12 cellular contexts compared by ENCODE assay signal in the genomic region with DNA sequence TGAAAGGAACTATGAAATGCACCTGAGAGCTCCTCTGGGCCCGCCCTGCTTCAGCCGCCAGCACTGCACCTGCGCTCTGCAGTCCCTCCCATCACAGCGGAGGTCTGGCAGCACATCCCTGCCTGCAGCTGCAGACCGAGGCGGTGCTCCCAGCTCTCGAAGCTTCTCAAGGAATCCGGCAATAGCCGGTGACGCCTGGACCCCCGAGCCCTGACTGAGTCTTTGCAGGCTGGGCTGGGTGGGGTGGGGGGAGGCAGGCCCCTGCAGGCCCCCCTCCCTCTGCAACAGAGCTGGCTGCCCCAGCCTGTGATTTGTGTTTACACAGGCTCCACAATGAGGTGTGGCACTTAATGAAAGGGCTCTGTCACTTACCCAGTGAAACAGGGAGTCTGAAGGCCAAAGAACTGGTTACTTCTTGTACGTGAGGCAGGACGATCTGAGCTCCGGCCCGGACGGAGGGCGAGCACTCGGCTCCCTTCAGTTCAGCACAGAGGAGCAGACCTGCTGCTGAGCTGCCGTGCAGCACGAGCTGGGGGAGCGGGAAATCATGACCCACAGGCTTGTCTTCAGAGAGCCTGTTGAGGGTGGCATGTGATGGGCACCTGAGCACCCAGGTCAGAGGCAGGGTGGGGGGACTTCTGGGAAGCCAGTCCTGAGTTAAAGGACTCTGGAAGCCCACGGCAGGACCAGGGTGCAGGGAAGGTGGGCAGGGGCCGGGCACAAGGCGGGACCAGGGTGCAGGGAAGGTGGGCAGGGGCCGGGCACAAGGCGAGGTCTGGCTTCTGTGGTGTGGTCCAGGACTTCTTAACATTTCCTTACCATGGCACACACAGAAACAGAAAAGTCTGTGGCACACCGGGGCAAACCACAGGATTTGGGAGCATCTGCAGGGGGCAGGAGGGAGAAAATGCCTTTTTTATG.
A peak's percentile ranks its signal among the peaks of the same experiment; 100 is the strongest.
DNase-seq lines count a peak whose midpoint lies in the region; TF ChIP-seq lines count a peak whose summit lies in the region.
"Had no signal": no experiment of that assay in that cellular context is flagged by ENCODE, and none has a peak within 500 bp of the region (broad histone marks: within the 10 kb centered on the region; RNA-seq: fewer than 3 reads in every experiment).

No MANE protein-coding gene starts in this region.

- no peak for TF ChIP-seq POLR2A in transverse colon (IDR thresholded peaks at IDR 0.05)

- TF ChIP-seq EP300 in transverse colon (IDR thresholded peaks at IDR 0.05; ENCODE audit: low read depth), result no peak

- H3K36me3 ChIP-seq in transverse colon, result no peaks in the 10 kb centered on the region

- H3K9me3 ChIP-seq in transverse colon, result no peaks in the 10 kb centered on the region

- 53 to 60% methylated on average over 1 to 25 of the region's 27 CpGs for WGBS in transverse colon (ENCODE audit: low coverage in 1 of 2), 2 donors

- no peaks in the 10 kb centered on the region for H3K27me3 ChIP-seq in transverse colon

- DNase-seq in NCI-H2227 (lab: John Stamatoyannopoulos, UW; ENCODE audit: unreplicated experiment), result peak; percentile 15
- DNase-seq in NCI-H2227 treated with DMSO at 0.1 percent for 48 hours (lab: John Stamatoyannopoulos, UW), result no peak
- DNase-seq in NCI-H510A treated with DMSO at 0.1 percent for 48 hours (lab: John Stamatoyannopoulos, UW), result peak; percentile 71
- DNase-seq in iPS-NIHi11 (ENCODE audit: low spot score), result peak; percentile 59
- peak; percentile 48 for DNase-seq in transverse colon
- no peak for DNase-seq in Ammon's horn (ENCODE audit: low spot score)
- no peak for DNase-seq in NCI-H1694 treated with DMSO at 0.1 percent for 48 hours (lab: John Stamatoyannopoulos, UW)
- no peak for DNase-seq in NOMO-1 (lab: John Stamatoyannopoulos, UW; ENCODE audit: unreplicated experiment in 2 of 2)
- DNase-seq: activated CD8-positive, alpha-beta T cell treated with anti-CD3 and anti-CD28 coated beads for 36 hours; activated gamma-delta T cell treated with Interleukin-2 at 50 U/mL for 16 hours; dermis blood vessel endothelial cell; H9 had no signal

- peak overlapping the region in 1 of 4 donors; percentile 41 for H3K27ac ChIP-seq in transverse colon

- in situ Hi-C loops in transverse colon (cut with MboI; ENCODE audit: low pct_ligation_motif_present in 1 of 4, low pct_unique_long_range_greater_than_20kb in 1 of 4, low sequenced_read_pairs in 3 of 4), result no loop called here

- intact Hi-C loops in transverse colon (cut with DNase I; ENCODE audit: low total_unique reads), result no loop called here

- no peak for TF ChIP-seq CTCF in transverse colon (IDR thresholded peaks at IDR 0.05)

- H3K4me3 ChIP-seq in transverse colon, result peak overlapping the region in 1 of 4 donors; percentile 27

- peaks cover 0 to 11% (median 5%) of the 10 kb centered on the region in 4 donors for H3K4me1 ChIP-seq in transverse colon

Comparison
In these comparisons a context has a peak if more than half of its experiments do, and no peak if none do; other contexts are left out.
1. DNase-seq: peak in NCI-H2227 (single experiment), NCI-H510A treated with DMSO at 0.1 percent for 48 hours (single experiment), iPS-NIHi11 (single experiment) and transverse colon (single experiment); none in NCI-H2227 treated with DMSO at 0.1 percent for 48 hours (single experiment), Ammon's horn (single experiment), NCI-H1694 treated with DMSO at 0.1 percent for 48 hours (single experiment) and NOMO-1 (0 of 2).